22 cellular contexts compared by ENCODE assay signal in the genomic region with DNA sequence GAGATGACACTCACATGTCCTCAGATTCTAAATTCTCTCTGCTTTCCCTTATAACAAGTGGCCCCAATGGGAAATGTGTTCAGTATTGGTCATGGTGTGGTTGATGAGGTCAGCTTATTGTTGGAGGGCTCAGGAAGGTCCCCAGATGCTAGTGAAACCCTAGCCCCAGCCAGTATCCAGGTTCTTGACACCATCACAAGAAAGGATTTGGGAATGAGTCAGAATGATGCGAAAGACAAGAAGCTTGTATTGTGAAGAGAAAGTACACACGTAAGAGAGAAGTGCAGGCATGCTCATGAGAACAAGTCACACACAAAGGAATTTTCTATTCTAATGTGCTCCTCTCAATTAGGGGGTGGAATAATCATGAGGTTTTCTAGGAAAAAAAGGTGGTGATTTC. TPM values are rescaled to one million over a fixed set of nuclear protein-coding genes. Genes with fewer than 3 reads are reported as not detected.
DNase-seq lines count a peak whose midpoint lies in the region; ATAC-seq, FAIRE-seq and TF ChIP-seq lines count a peak whose summit lies in the region.
"Had no signal": no experiment of that assay in that cellular context is flagged by ENCODE, and none has a peak within 500 bp of the region (broad histone marks: within the 10 kb centered on the region; RNA-seq: fewer than 3 reads in every experiment).

No MANE protein-coding gene starts in this region.

- no peak overlapping the region; the same call in 1 of the 2 replicates for H4K91ac ChIP-seq in IMR-90 (ENCODE audit: insufficient read depth, low read depth, low read length)

- H2AK5ac ChIP-seq in IMR-90 (ENCODE audit: low read depth, low read length): no peak overlapping the region

- no peak overlapping the region for H2AK9ac ChIP-seq in IMR-90 (replicated peaks; ENCODE audit: low read depth, low read length, poor library complexity)

- no peaks in the 10 kb centered on the region for H3K79me2 ChIP-seq in MM.1S (ENCODE audit: low read length)

- TF ChIP-seq CTCF in AG10803 (conservative IDR thresholded peaks at IDR 0.05; ENCODE audit: low read length) (no peak), IMR-90 (conservative IDR thresholded peaks at IDR 0.05; ENCODE audit: low read depth, low read length) (no peak), bronchial epithelial cell (IDR thresholded peaks at IDR 0.05; ENCODE audit: insufficient read depth, low read length, severe bottlenecking) (no peak), nephron progenitor cell (IDR thresholded peaks at IDR 0.05) (no peak), MM.1S (IDR thresholded peaks at IDR 0.05; ENCODE audit: low read length) (no peak), A673 (conservative IDR thresholded peaks at IDR 0.05; ENCODE audit: low read depth, low read length) (no peak), heart right ventricle (IDR thresholded peaks at IDR 0.05) (no peak)

- no peak for TF ChIP-seq RAD21 in IMR-90 (IDR thresholded peaks at IDR 0.05; ENCODE audit: low read length)

- H3K4me3 Mint-ChIP-seq in nephron progenitor cell: no peak overlapping the region
- H3K4me3 Mint-ChIP-seq: WTC11 had no signal

- no peaks in the 10 kb centered on the region for H3K9me2 ChIP-seq in MM.1S (replicated peaks; ENCODE audit: insufficient read depth, low read length)

- no peaks in the 10 kb centered on the region for H3K27me3 Mint-ChIP-seq in nephron progenitor cell (ENCODE audit: low read depth, poor library complexity)

- no peak for TF ChIP-seq POLR2A in IMR-90 (IDR thresholded peaks at IDR 0.05; ENCODE audit: low read depth, low read length)

- no peaks in the 10 kb centered on the region for H3K9me3 ChIP-seq in IMR-90 (ENCODE audit: control insufficient read depth, insufficient read depth, low read length)
- no peaks in the 10 kb centered on the region for H3K9me3 ChIP-seq in MM.1S (replicated peaks; ENCODE audit: insufficient read depth, low read length)
- no peaks in the 10 kb centered on the region for H3K9me3 ChIP-seq in A673 (ENCODE audit: low read depth, low read length, poor library complexity, severe bottlenecking)
- H3K9me3 ChIP-seq in heart right ventricle: no peaks in the 10 kb centered on the region
- H3K9me3 ChIP-seq: BLaER1, left lung, stomach, uterus had no signal

- H3K79me1 ChIP-seq in IMR-90 (ENCODE audit: low read depth in 1 of 2, low read length in 2 of 2): no peaks in the 10 kb centered on the region

- H3K27ac ChIP-seq in IMR-90 (ENCODE audit: insufficient read depth, low read length) (no peak overlapping the region), MM.1S (ENCODE audit: low read length) (no peak overlapping the region), A673 (ENCODE audit: low read depth, low read length, poor library complexity, severe bottlenecking) (no peak overlapping the region), heart right ventricle (no peak overlapping the region)
- H3K27ac ChIP-seq: BLaER1, left lung, stomach, uterus had no signal

- no peak overlapping the region for H4K5ac ChIP-seq in IMR-90 (ENCODE audit: low read depth, low read length)

- H3K4me3 ChIP-seq in AG10803 (ENCODE audit: low read length) (no peak overlapping the region), IMR-90 (ENCODE audit: insufficient read depth, low read depth, low read length) (no peak overlapping the region), bronchial epithelial cell (ENCODE audit: low read depth, low read length) (no peak overlapping the region), MM.1S (ENCODE audit: low read length) (no peak overlapping the region), A673 (ENCODE audit: low read depth, low read length, poor library complexity, severe bottlenecking) (no peak overlapping the region), heart right ventricle (no peak overlapping the region)
- H3K4me3 ChIP-seq: BLaER1, left lung, stomach, uterus had no signal

- peak; percentile 68 for DNase-seq in AG10803 (ENCODE audit: low read depth)
- peak; percentile 93 for DNase-seq in IMR-90
- DNase-seq in bronchial epithelial cell (ENCODE audit: low read depth): peak; percentile 99
- no peak for DNase-seq in nephron progenitor cell
- no peak for DNase-seq in MM.1S
- no peak for DNase-seq in A673 (ENCODE audit: low spot score)
- DNase-seq in heart right ventricle: no peak
- DNase-seq: amniotic stem cell, cortex of kidney, DMS 273 treated with DMSO at 0.1 percent for 48 hours, hypothalamus, left lung, MV-4-11, NCI-H748 treated with DMSO at 0.1 percent for 48 hours, stomach, uterus had no signal

- no peak overlapping the region for H2BK20ac ChIP-seq in IMR-90 (ENCODE audit: low read depth, low read length)

- POLR2A ChIA-PET in IMR-90 (lab: Charles Lee; ENCODE audit: unreplicated experiment) (no interaction called here), A673 (lab: Charles Lee; ENCODE audit: low non-redundant PET) (no interaction called here)

- CTCF ChIA-PET in IMR-90 (lab: Yijun Ruan, JAX): no interaction called here
- CTCF ChIA-PET in A673 (lab: Charles Lee): no interaction called here

- dilution Hi-C loops in IMR-90 (cut with HindIII; ENCODE audit: low sequenced_read_pairs, unreplicated experiment): no loop called here

- H3K9me1 ChIP-seq in IMR-90 (ENCODE audit: insufficient read depth, low read length): no peaks in the 10 kb centered on the region

- H2BK120ac ChIP-seq in IMR-90 (ENCODE audit: low read depth, low read length): no peak overlapping the region

- no peak overlapping the region for H3K18ac ChIP-seq in IMR-90 (ENCODE audit: low read depth, low read length)

- in situ Hi-C loops in IMR-90 (cut with MboI; ENCODE audit: low sequenced_read_pairs): no loop called here

- H3K4me1 ChIP-seq in IMR-90 (ENCODE audit: control insufficient read depth, insufficient read depth, low read length) (peaks cover 4% of the 10 kb centered on the region), MM.1S (ENCODE audit: low read length) (no peaks in the 10 kb centered on the region), A673 (ENCODE audit: insufficient read depth, low read length, poor library complexity, severe bottlenecking) (no peaks in the 10 kb centered on the region), heart right ventricle (no peaks in the 10 kb centered on the region)
- H3K4me1 ChIP-seq: BLaER1, left lung, stomach, uterus had no signal

- no peak overlapping the region for H3K56ac ChIP-seq in IMR-90 (ENCODE audit: extremely low read depth, insufficient read depth, low read length)

- no peaks in the 10 kb centered on the region for H3K36me3 ChIP-seq in IMR-90 (ENCODE audit: control insufficient read depth, insufficient read depth, low read length)
- no peaks in the 10 kb centered on the region for H3K36me3 ChIP-seq in bronchial epithelial cell (ENCODE audit: control insufficient read depth, insufficient read depth, low read length)
- H3K36me3 ChIP-seq in MM.1S (replicated peaks; ENCODE audit: insufficient read depth, low read length): no peaks in the 10 kb centered on the region
- no peaks in the 10 kb centered on the region for H3K36me3 ChIP-seq in A673 (ENCODE audit: insufficient read depth, low read length, poor library complexity, severe bottlenecking)
- no peaks in the 10 kb centered on the region for H3K36me3 ChIP-seq in heart right ventricle
- H3K36me3 ChIP-seq: BLaER1, left lung, stomach, uterus had no signal

- H3K4me1 Mint-ChIP-seq in nephron progenitor cell: peaks cover 21% of the 10 kb centered on the region

- FAIRE-seq in bronchial epithelial cell (lab: Jason Lieb, UNC): peak; percentile 7
- FAIRE-seq: RCC 7860 had no signal

- H4K8ac ChIP-seq in IMR-90 (ENCODE audit: low read depth in 2 of 2, low read length in 2 of 2): peak overlapping the region in 1 of 2 experiments; percentile 8; a peak in 1 of 4 replicates

- H3K4me2 ChIP-seq in IMR-90 (ENCODE audit: low read depth, low read length) (peak overlapping the region; percentile 51; the same call in 1 of the 2 replicates), MM.1S (ENCODE audit: low read depth, low read length) (no peak overlapping the region)
- H3K4me2 ChIP-seq: BLaER1 had no signal

- no peak overlapping the region for H3K9ac ChIP-seq in IMR-90 (ENCODE audit: low read depth, low read length)
- H3K9ac ChIP-seq in MM.1S (ENCODE audit: low read length): no peak overlapping the region
- H3K9ac ChIP-seq: BLaER1 had no signal

- H3K36me3 Mint-ChIP-seq in nephron progenitor cell (ENCODE audit: low read depth): no peaks in the 10 kb centered on the region
- H3K36me3 Mint-ChIP-seq: WTC11 had no signal

- BruUV-seq in IMR-90 (replicated peaks; lab: Mats Ljungman, UMichigan): no TSS peak
- BruUV-seq in A673 (replicated peaks; lab: Mats Ljungman, UMichigan): no TSS peak

- intact Hi-C loops in IMR-90 (cut with micrococcal nuclease): no loop called here
- intact Hi-C loops in A673 (cut with micrococcal nuclease; ENCODE audit: unreplicated experiment): no loop called here
- intact Hi-C loops in heart right ventricle (cut with DNase I): no loop called here

- no CpG with 5 or more reads among the region's 2 CpGs for WGBS in IMR-90 (ENCODE audit: extremely low coverage in 2 of 2, insufficient read length in 1 of 2), 2 experiments
- WGBS in heart right ventricle, 2 donors: 91 to 96% methylated on average over 2 of the region's 2 CpGs

- H3K27me3 ChIP-seq in IMR-90 (ENCODE audit: control insufficient read depth, insufficient read depth, low read length) (no peaks in the 10 kb centered on the region), bronchial epithelial cell (ENCODE audit: control insufficient read depth, insufficient read depth, low read length) (no peaks in the 10 kb centered on the region), MM.1S (replicated peaks; ENCODE audit: insufficient read depth, low read length) (no peaks in the 10 kb centered on the region), A673 (replicated peaks; ENCODE audit: insufficient read depth, low read depth, low read length, poor library complexity) (peaks cover 13% of the 10 kb centered on the region), heart right ventricle (peaks cover 0 to 4% (median 0%) of the 10 kb centered on the region in 7 donors)
- H3K27me3 ChIP-seq: BLaER1, left lung, stomach, uterus had no signal

- H3K27ac Mint-ChIP-seq in nephron progenitor cell: peak overlapping the region; percentile 40
- H3K27ac Mint-ChIP-seq: activated T-helper 2 cell treated with anti-CD3 and anti-CD28 coated beads, Interferon-gamma antibody, Interleukin-2, Interleukin-4, amounts not matched to agents 10 μg/mL and 5 μg/mL and 100 μg/mL, durations not matched to agents 14 hours and 24 hours and 36 hours; WTC11 had no signal

- H2BK15ac ChIP-seq in IMR-90 (ENCODE audit: low read depth, low read length): peak overlapping the region; percentile 17; the same call in 1 of the 3 replicates

- H3K14ac ChIP-seq in IMR-90 (replicated peaks; ENCODE audit: low read depth, low read length): no peak overlapping the region

- no peaks in the 10 kb centered on the region for H3K9me3 Mint-ChIP-seq in nephron progenitor cell
- H3K9me3 Mint-ChIP-seq: activated T-helper 2 cell treated with anti-CD3 and anti-CD28 coated beads, Interferon-gamma antibody, Interleukin-2, Interleukin-4, amounts not matched to agents 10 μg/mL and 5 μg/mL and 100 μg/mL, durations not matched to agents 14 hours and 24 hours and 36 hours; WTC11 had no signal

- H4K20me1 ChIP-seq in IMR-90 (ENCODE audit: insufficient read depth, low read length): no peaks in the 10 kb centered on the region
- no peaks in the 10 kb centered on the region for H4K20me1 ChIP-seq in MM.1S (ENCODE audit: insufficient read depth, low read length)
- H4K20me1 ChIP-seq: BLaER1 had no signal

- H2BK5ac ChIP-seq in IMR-90 (ENCODE audit: low read depth, low read length, poor library complexity, severe bottlenecking): peak overlapping the region; percentile 28

- H3F3A ChIP-seq in MM.1S (ENCODE audit: insufficient read depth, low read length): no peaks in the 10 kb centered on the region

- no peak overlapping the region for H3K4ac ChIP-seq in IMR-90 (ENCODE audit: low read depth, low read length)

- no peak overlapping the region for H3K23ac ChIP-seq in IMR-90 (ENCODE audit: low read depth, low read length)

- H2AFZ ChIP-seq in IMR-90 (replicated peaks; ENCODE audit: low read length, poor library complexity): no peak overlapping the region
- no peak overlapping the region for H2AFZ ChIP-seq in MM.1S (ENCODE audit: low read length)

- ATAC-seq in IMR-90 (ENCODE audit: low read depth): peak; percentile 61
- ATAC-seq in heart right ventricle: no peak
- no peak for ATAC-seq in HG02981 (IDR thresholded peaks at IDR 0.05; ENCODE audit: unreplicated experiment)
- ATAC-seq: left lung, WTC11 had no signal

RNA-seq across cellular contexts. Expression of a gene that starts 34.9 kb away (rescaled TPM):
- total RNA-seq in IMR-90 (2012; rRNA removed) (2.3 and 3.1 TPM in 2 replicates), bronchial epithelial cell (0.79 and 1.4 TPM in 2 replicates), A673 (2021) (not detected in 2 replicates), heart right ventricle (1 to 10 TPM in 2 of 10 donors, under 1 TPM in 8; 0.14 to 1.4 (median 0.51) TPM)
- polyA plus RNA-seq in IMR-90 (2012; rRNA removed) (0.46 and 0.99 TPM in 2 replicates), heart right ventricle (under 1 TPM; 0.37 to 0.43 TPM)
- polyA plus RNA-seq in IMR-90 (2012; cell fraction: cytosol; rRNA removed): 0.05 and 0.15 TPM in 2 replicates
- 0.22 and 1.5 TPM in 2 replicates for polyA plus RNA-seq in IMR-90 (2012; cell fraction: nucleus; rRNA removed; ENCODE audit: low replicate concordance)
- total RNA-seq: activated CD8-positive, alpha-beta memory T cell treated with anti-CD3 and anti-CD28 coated beads for 36 hours; activated T-helper 2 cell treated with anti-CD3 and anti-CD28 coated beads, Interferon-gamma antibody, Interleukin-2, Interleukin-4, amounts not matched to agents 10 μg/mL and 5 μg/mL and 100 μg/mL, durations not matched to agents 14 hours and 24 hours and 36 hours had no signal

Comparison
In these comparisons a context has a peak if more than half of its experiments do, and no peak if none do; other contexts are left out.
1. DNase-seq: peak in AG10803 (single experiment), IMR-90 (single experiment) and bronchial epithelial cell (single experiment); none in nephron progenitor cell (single experiment), MM.1S (single experiment), A673 (single experiment) and heart right ventricle (0 of 2).